ENCODE assay signal across 8 cellular contexts in genomic region chr3:52217409-52217805, GRCh38. TPM values are rescaled to one million over a fixed set of nuclear protein-coding genes. Genes with fewer than 3 reads are reported as not detected.
A peak's percentile ranks its signal among the peaks of the same experiment; 100 is the strongest.
DNase-seq lines count a peak whose midpoint lies in the region; ATAC-seq and TF ChIP-seq lines count a peak whose summit lies in the region.

No MANE protein-coding gene starts in this region.

- H3K4me3 Mint-ChIP-seq in activated CD4-positive, alpha-beta T cell treated with anti-CD3 and anti-CD28 coated beads for 36 hours = peak overlapping the region; percentile 21
- H3K4me3 Mint-ChIP-seq in activated T-cell treated with anti-CD3 and anti-CD28 coated beads, Interleukin-2, amount 50 U/mL, for 4 hours = peak overlapping the region; percentile 54
- H3K4me3 Mint-ChIP-seq in stimulated activated naive CD8-positive, alpha-beta T cell treated with anti-CD3 and anti-CD28 coated beads, Interleukin-15, amount 100 ng/mL, for 72 hours = peak overlapping the region; percentile 73 to 77

- no peak overlapping the region for H3K9ac ChIP-seq in neuronal stem cell (ENCODE audit: low read depth, low read length, poor library complexity)

- H3K4me2 ChIP-seq in osteoblast (ENCODE audit: insufficient read depth, low read length) (no peak overlapping the region), neuronal stem cell (ENCODE audit: insufficient read depth, low read length, poor library complexity, severe bottlenecking) (no peak overlapping the region)

- no peak for DNase-seq in activated CD4-positive, alpha-beta T cell treated with anti-CD3 and anti-CD28 coated beads for 36 hours
- DNase-seq in activated CD4-positive, alpha-beta T cell treated with anti-CD3 and anti-CD28 coated beads for 4 hours = no peak
- no peak for DNase-seq in activated T-cell treated with anti-CD3 and anti-CD28 coated beads, Interleukin-2, amount 50 U/mL, for 4 hours
- DNase-seq in left lung (no peak), osteoblast (ENCODE audit: insufficient read length, low spot score, missing footprints) (no peak), neuronal stem cell (ENCODE audit: low spot score) (no peak)
- no peak for DNase-seq in stimulated activated naive CD8-positive, alpha-beta T cell treated with anti-CD3 and anti-CD28 coated beads, Interleukin-15, amount 100 ng/mL, for 72 hours

- peaks cover 20 to 64% of the 10 kb centered on the region in 2 donors for H3K4me1 ChIP-seq in left lung
- H3K4me1 ChIP-seq in osteoblast (ENCODE audit: insufficient read depth, low read length) = peaks cover 9% of the 10 kb centered on the region
- H3K4me1 ChIP-seq in neuronal stem cell (ENCODE audit: control insufficient read depth in 2 of 2, insufficient read depth in 1 of 2, low read depth in 1 of 2, low read length in 2 of 2) = peaks cover 11 to 14% of the 10 kb centered on the region in 2 donors

- WGBS in neuronal stem cell (ENCODE audit: extremely low coverage in 2 of 2, insufficient read length in 2 of 2, insufficient replicate concordance in 1 of 2), 2 donors = no CpG with 5 or more reads among the region's 10 CpGs

- no peak overlapping the region for H4K8ac ChIP-seq in neuronal stem cell (ENCODE audit: low read depth, low read length)

- H4K91ac ChIP-seq in neuronal stem cell (ENCODE audit: low read depth, low read length, poor library complexity) = no peak overlapping the region

- intact Hi-C loops in activated CD4-positive, alpha-beta T cell treated with anti-CD3 and anti-CD28 coated beads for 36 hours (cut with DNase I, micrococcal nuclease) = no loop called here
- intact Hi-C loops in left lung (cut with DNase I) = no loop called here

- peaks cover 3% of the 10 kb centered on the region for H4K20me1 ChIP-seq in osteoblast (ENCODE audit: insufficient read depth, low read length)

- no peaks in the 10 kb centered on the region for H3K9me3 ChIP-seq in left lung
- H3K9me3 ChIP-seq in osteoblast (ENCODE audit: low read depth, low read length) = no peaks in the 10 kb centered on the region
- H3K9me3 ChIP-seq in neuronal stem cell (replicated peaks in 1 of 2; ENCODE audit: control insufficient read depth in 2 of 2, insufficient read depth in 1 of 2, low read depth in 1 of 2, low read length in 2 of 2) = no peaks in the 10 kb centered on the region

- H2AK5ac ChIP-seq in neuronal stem cell (ENCODE audit: low read depth, low read length) = no peak overlapping the region

- H3K18ac ChIP-seq in neuronal stem cell (ENCODE audit: low read length) = no peak overlapping the region

- no peak overlapping the region for H3K23ac ChIP-seq in neuronal stem cell (ENCODE audit: low read depth, low read length, poor library complexity)

- H3K36me3 ChIP-seq in left lung (peaks cover 8 to 50% of the 10 kb centered on the region in 2 donors), osteoblast (ENCODE audit: insufficient read depth, low read length) (peaks cover 32% of the 10 kb centered on the region), neuronal stem cell (replicated peaks in 1 of 2; ENCODE audit: control insufficient read depth in 2 of 2, insufficient read depth in 2 of 2, low read length in 2 of 2) (peaks cover 26 to 37% of the 10 kb centered on the region in 2 donors)

- H2BK5ac ChIP-seq in neuronal stem cell (ENCODE audit: low read length) = no peak overlapping the region

- no peaks in the 10 kb centered on the region for H3K79me1 ChIP-seq in neuronal stem cell (ENCODE audit: low read depth, low read length)

- H3K4me1 Mint-ChIP-seq in activated CD4-positive, alpha-beta T cell treated with anti-CD3 and anti-CD28 coated beads for 36 hours = peaks cover 54% of the 10 kb centered on the region
- H3K4me1 Mint-ChIP-seq in activated T-cell treated with anti-CD3 and anti-CD28 coated beads, Interleukin-2, amount 50 U/mL, for 4 hours (ENCODE audit: low read depth) = peaks cover 68% of the 10 kb centered on the region
- peaks cover 60% of the 10 kb centered on the region for H3K4me1 Mint-ChIP-seq in stimulated activated naive CD8-positive, alpha-beta T cell treated with anti-CD3 and anti-CD28 coated beads, Interleukin-15, amount 100 ng/mL, for 72 hours

- CTCF ChIA-PET in activated CD4-positive, alpha-beta T cell treated with anti-CD3 and anti-CD28 coated beads for 36 hours (lab: Charles Lee) = interaction anchor here (0.8 to 11.1 kb wide), 13 partner anchors 8 to 195 kb away, joined by 3 to 191 read pairs (median 4); partner anchors contain the start of gene TLR9

- H3K27me3 ChIP-seq in left lung (no peaks in the 10 kb centered on the region), osteoblast (ENCODE audit: insufficient read depth, low read length) (no peaks in the 10 kb centered on the region), neuronal stem cell (ENCODE audit: control insufficient read depth in 3 of 3, insufficient read depth in 3 of 3, low read depth in 1 of 3, low read length in 3 of 3) (no peaks in the 10 kb centered on the region)

- ATAC-seq in activated CD4-positive, alpha-beta T cell treated with anti-CD3 and anti-CD28 coated beads for 36 hours = peak; percentile 15
- ATAC-seq in activated T-cell treated with anti-CD3 and anti-CD28 coated beads, Interleukin-2, amount 50 U/mL, for 4 hours = peak in 1 of 2 donors; percentile 3
- ATAC-seq in left lung (no peak), HG02884 (IDR thresholded peaks at IDR 0.05; ENCODE audit: unreplicated experiment) (no peak)
- no peak for ATAC-seq in stimulated activated naive CD8-positive, alpha-beta T cell treated with anti-CD3 and anti-CD28 coated beads, Interleukin-15, amount 100 ng/mL, for 72 hours

- no peak overlapping the region for H2AFZ ChIP-seq in osteoblast (ENCODE audit: low read length)
- H2AFZ ChIP-seq in neuronal stem cell (ENCODE audit: low read length) = no peak overlapping the region

- no peak overlapping the region for H3K14ac ChIP-seq in neuronal stem cell (ENCODE audit: low read length)

- POLR2A ChIA-PET in activated CD4-positive, alpha-beta T cell treated with anti-CD3 and anti-CD28 coated beads for 36 hours (lab: Charles Lee) = no interaction called here

- peaks cover 34% of the 10 kb centered on the region for H3K36me3 Mint-ChIP-seq in activated CD4-positive, alpha-beta T cell treated with anti-CD3 and anti-CD28 coated beads for 36 hours (ENCODE audit: low read depth)
- H3K36me3 Mint-ChIP-seq in activated T-cell treated with anti-CD3 and anti-CD28 coated beads, Interleukin-2, amount 50 U/mL, for 4 hours (ENCODE audit: insufficient read depth) = peaks cover 23% of the 10 kb centered on the region

- no peak overlapping the region for H3K4ac ChIP-seq in neuronal stem cell (ENCODE audit: low read length)

- H3K27ac Mint-ChIP-seq in activated CD4-positive, alpha-beta T cell treated with anti-CD3 and anti-CD28 coated beads for 36 hours = peak overlapping the region; percentile 85
- H3K27ac Mint-ChIP-seq in stimulated activated naive CD8-positive, alpha-beta T cell treated with anti-CD3 and anti-CD28 coated beads, Interleukin-15, amount 100 ng/mL, for 72 hours = peak overlapping the region; percentile 79 to 89

- H2BK120ac ChIP-seq in neuronal stem cell (ENCODE audit: low read depth, low read length) = no peak overlapping the region

- no peak for TF ChIP-seq CTCF in left lung (IDR thresholded peaks at IDR 0.05)
- TF ChIP-seq CTCF in osteoblast (IDR thresholded peaks at IDR 0.05; ENCODE audit: extremely low read depth, low read depth, low read length) = no peak

- H3K27me3 Mint-ChIP-seq in activated CD4-positive, alpha-beta T cell treated with anti-CD3 and anti-CD28 coated beads for 36 hours = no peaks in the 10 kb centered on the region
- H3K27me3 Mint-ChIP-seq in activated T-cell treated with anti-CD3 and anti-CD28 coated beads, Interleukin-2, amount 50 U/mL, for 4 hours (ENCODE audit: low read depth) = no peaks in the 10 kb centered on the region
- H3K27me3 Mint-ChIP-seq in stimulated activated naive CD8-positive, alpha-beta T cell treated with anti-CD3 and anti-CD28 coated beads, Interleukin-15, amount 100 ng/mL, for 72 hours = no peaks in the 10 kb centered on the region

- H3K79me2 ChIP-seq in osteoblast (ENCODE audit: insufficient read depth, low read length) = no peaks in the 10 kb centered on the region

- H3K27ac ChIP-seq in left lung (peak overlapping the region; percentile 46 to 77), osteoblast (ENCODE audit: low read depth, low read length) (no peak overlapping the region), neuronal stem cell (replicated peaks; ENCODE audit: low read length) (no peak overlapping the region)

- no peak overlapping the region for H2BK12ac ChIP-seq in neuronal stem cell (ENCODE audit: low read length)

- no peak overlapping the region for H3K4me3 ChIP-seq in left lung
- H3K4me3 ChIP-seq in osteoblast (ENCODE audit: insufficient read depth, low read length) = no peak overlapping the region
- no peak overlapping the region for H3K4me3 ChIP-seq in neuronal stem cell (ENCODE audit: low read length in 2 of 2)

- no peaks in the 10 kb centered on the region for H3K9me3 Mint-ChIP-seq in activated CD4-positive, alpha-beta T cell treated with anti-CD3 and anti-CD28 coated beads for 36 hours (ENCODE audit: low read depth)
- no peaks in the 10 kb centered on the region for H3K9me3 Mint-ChIP-seq in activated T-cell treated with anti-CD3 and anti-CD28 coated beads, Interleukin-2, amount 50 U/mL, for 4 hours
- no peaks in the 10 kb centered on the region for H3K9me3 Mint-ChIP-seq in stimulated activated naive CD8-positive, alpha-beta T cell treated with anti-CD3 and anti-CD28 coated beads, Interleukin-15, amount 100 ng/mL, for 72 hours

- no peak overlapping the region for H2BK15ac ChIP-seq in neuronal stem cell (ENCODE audit: low read length)

RNA-seq across cellular contexts. Expression of gene TLR9, which starts 8.0 kb away (rescaled TPM):
- total RNA-seq in activated CD4-positive, alpha-beta T cell treated with anti-CD3 and anti-CD28 coated beads for 36 hours = under 1 TPM; 0.59 to 0.74 TPM
- total RNA-seq in activated T-cell treated with anti-CD3 and anti-CD28 coated beads, Interleukin-2, amount 50 U/mL, for 4 hours = under 1 TPM in 1 of 3 donors, not detected in 2; 0.18 TPM
- total RNA-seq in left lung (1 to 10 TPM in 1 of 2 donors, not detected in 1; 1.5 TPM), osteoblast (not detected in 2 replicates)
- polyA plus RNA-seq in neuronal stem cell (2013, experiment 1 of 2) = 0.04 TPM
- polyA plus RNA-seq in neuronal stem cell (2013, experiment 2 of 2) = 0.10 TPM

RNA-seq across cellular contexts. Expression of gene ALAS1, which starts 19.4 kb away (rescaled TPM):
- 10 to 100 TPM; 52.8 to 68.7 TPM for total RNA-seq in activated CD4-positive, alpha-beta T cell treated with anti-CD3 and anti-CD28 coated beads for 36 hours
- total RNA-seq in activated T-cell treated with anti-CD3 and anti-CD28 coated beads, Interleukin-2, amount 50 U/mL, for 4 hours = 10 to 100 TPM; 61.8 to 70.9 (median 66.2) TPM
- total RNA-seq in left lung (10 to 100 TPM; 66.7 to 70.1 TPM), osteoblast (35.4 and 39.1 TPM in 2 replicates)
- 37.3 TPM for polyA plus RNA-seq in neuronal stem cell (2013, experiment 1 of 2)
- polyA plus RNA-seq in neuronal stem cell (2013, experiment 2 of 2) = 36.5 TPM

RNA-seq across cellular contexts. Expression of gene TWF2, which starts 21.6 kb away (rescaled TPM):
- total RNA-seq in activated CD4-positive, alpha-beta T cell treated with anti-CD3 and anti-CD28 coated beads for 36 hours = 10 to 100 TPM; 85.0 to 93.5 TPM
- total RNA-seq in activated T-cell treated with anti-CD3 and anti-CD28 coated beads, Interleukin-2, amount 50 U/mL, for 4 hours = 10 to 100 TPM; 69.7 to 76.5 (median 72.8) TPM
- total RNA-seq in left lung = 10 to 100 TPM; 47.7 to 77.5 TPM
- total RNA-seq in osteoblast = 115 and 138 TPM in 2 replicates
- 21.7 TPM for polyA plus RNA-seq in neuronal stem cell (2013, experiment 1 of 2)
- 20.9 TPM for polyA plus RNA-seq in neuronal stem cell (2013, experiment 2 of 2)

RNA-seq across cellular contexts. Expression of gene PPM1M, which starts 28.2 kb away (rescaled TPM):
- 10 to 100 TPM; 52.9 to 59.2 TPM for total RNA-seq in activated CD4-positive, alpha-beta T cell treated with anti-CD3 and anti-CD28 coated beads for 36 hours
- total RNA-seq in activated T-cell treated with anti-CD3 and anti-CD28 coated beads, Interleukin-2, amount 50 U/mL, for 4 hours = 10 to 100 TPM; 26.6 to 40.0 (median 39.7) TPM
- total RNA-seq in left lung = 10 to 100 TPM; 33.1 to 48.3 TPM
- total RNA-seq in osteoblast = 23.9 and 28.2 TPM in 2 replicates
- polyA plus RNA-seq in neuronal stem cell (2013, experiment 1 of 2) = 3.5 TPM
- 3.7 TPM for polyA plus RNA-seq in neuronal stem cell (2013, experiment 2 of 2)

Comparison
In these comparisons a context has a peak if more than half of its experiments do, and no peak if none do; other contexts are left out.
1. H3K4me3 Mint-ChIP-seq: peak in every context shown above with its lines; median percentile 75 in stimulated activated naive CD8-positive, alpha-beta T cell treated with anti-CD3 and anti-CD28 coated beads, Interleukin-15, amount 100 ng/mL, for 72 hours; 54 in activated T-cell treated with anti-CD3 and anti-CD28 coated beads, Interleukin-2, amount 50 U/mL, for 4 hours; 21 in activated CD4-positive, alpha-beta T cell treated with anti-CD3 and anti-CD28 coated beads for 36 hours.
2. H3K27ac ChIP-seq: peak in left lung (2 of 2); none in osteoblast (single experiment) and neuronal stem cell (single experiment).